ENCODE assay signal across 8 cellular contexts in genomic region chr19:30357580-30357954, GRCh38. TPM values are rescaled to one million over a fixed set of nuclear protein-coding genes. Genes with fewer than 3 reads are reported as not detected.
"Had no signal": no experiment of that assay in that cellular context is flagged by ENCODE, and none has a peak within 500 bp of the region (broad histone marks: within the 10 kb centered on the region; RNA-seq: fewer than 3 reads in every experiment).

No MANE protein-coding gene starts in this region.

- H3K9ac ChIP-seq: GM23248 had no signal

- H3K36me3 ChIP-seq: HAP-1 had no signal

- FAIRE-seq: HTR-8/SVneo, K562 had no signal

- H3K4me1 ChIP-seq: HAP-1 had no signal

- H3K4me3 ChIP-seq: GM23248, HAP-1, K562 had no signal

- H3K9me3 ChIP-seq: HAP-1 had no signal

- H3K27ac ChIP-seq: GM23248 had no signal

- DNase-seq: GM23248, GOT3, H7, IMR-90 had no signal

- H2AFZ ChIP-seq: GM23248 had no signal

RNA-seq across cellular contexts. Expression of gene ZNF536, which starts 14.6 kb away (rescaled TPM):
- total RNA-seq: HT-29, IMR-90, K562 had no signal
- polyA plus RNA-seq: IMR-90, K562 had no signal
